ENCODE assay signal across 8 cellular contexts in genomic region chr16:23640959-23641765, GRCh38. TPM values are rescaled to one million over a fixed set of nuclear protein-coding genes. Genes with fewer than 3 reads are reported as not detected.
DNase-seq lines count a peak whose midpoint lies in the region; ATAC-seq and TF ChIP-seq lines count a peak whose summit lies in the region.

TSS of gene DCTN5 (plus strand) at chr16:23641466. CDS start at chr16:23641543, 77 bp downstream.
TSS of gene PALB2 (minus strand) at chr16:23641310. CDS start at chr16:23641157, 153 bp downstream.

- DNase-seq in AML-193 (lab: John Stamatoyannopoulos, UW) (peak; percentile 93 to 94), NCI-H510A treated with DMSO at 0.1 percent for 48 hours (lab: John Stamatoyannopoulos, UW) (peak; percentile 95), kidney glomerular epithelial cell (lab: John Stamatoyannopoulos, UW) (peak; percentile 89)
- peak; percentile 93 for DNase-seq in activated CD4-positive, alpha-beta T cell treated with anti-CD3 and anti-CD28 coated beads for 36 hours
- DNase-seq in stimulated activated CD4-positive, alpha-beta T cell treated with anti-CD3 and anti-CD28 coated beads, Interleukin-1b, Interleukin-23, amount 100 ng/mL, for 1 hour (ENCODE audit: low read depth in 2 of 2): peak; percentile 50 to 61

- H3K27ac ChIP-seq in cingulate gyrus (ENCODE audit: low read depth, low read length): peak within 1 kb of the TSS; percentile 25

- intact Hi-C loops in activated CD4-positive, alpha-beta T cell treated with anti-CD3 and anti-CD28 coated beads for 36 hours (cut with DNase I, micrococcal nuclease): loop anchor here (1.0 to 2.0 kb wide), 9 partner anchors 30 to 898 kb away; partner anchors contain the start of genes EARS2 (in 2 of the 2), PLK1 (in 2 of the 2), UBFD1 (in 2 of the 2) and COG7 (in 1 of the 2)

- H3K4me1 Mint-ChIP-seq in activated CD4-positive, alpha-beta T cell treated with anti-CD3 and anti-CD28 coated beads for 36 hours: peaks cover 34% of the 10 kb centered on the region

- peak within 1 kb of the TSS; percentile 96 for H3K27ac Mint-ChIP-seq in activated CD4-positive, alpha-beta T cell treated with anti-CD3 and anti-CD28 coated beads for 36 hours

- H3K9me3 Mint-ChIP-seq in activated CD4-positive, alpha-beta T cell treated with anti-CD3 and anti-CD28 coated beads for 36 hours (ENCODE audit: low read depth): no peaks in the 10 kb centered on the region

- no peaks in the 10 kb centered on the region for H3K27me3 Mint-ChIP-seq in activated CD4-positive, alpha-beta T cell treated with anti-CD3 and anti-CD28 coated beads for 36 hours

- POLR2A ChIA-PET in activated CD4-positive, alpha-beta T cell treated with anti-CD3 and anti-CD28 coated beads for 36 hours (lab: Charles Lee): interaction anchor here (1.0 kb wide), 1 partner anchor 38 kb away, joined by 7 read pairs; the partner anchor contains the start of gene PLK1

- CTCF ChIA-PET in activated CD4-positive, alpha-beta T cell treated with anti-CD3 and anti-CD28 coated beads for 36 hours (lab: Charles Lee): interaction anchor here (0.7 to 2.2 kb wide), 3 partner anchors 27 to 83 kb away, joined by 3 to 7 read pairs (median 3); no protein-coding TSS in a partner anchor

- peaks cover 34% of the 10 kb centered on the region for H3K36me3 Mint-ChIP-seq in activated CD4-positive, alpha-beta T cell treated with anti-CD3 and anti-CD28 coated beads for 36 hours (ENCODE audit: low read depth)

- peak within 1 kb of the TSS; percentile 100 for H3K4me3 Mint-ChIP-seq in activated CD4-positive, alpha-beta T cell treated with anti-CD3 and anti-CD28 coated beads for 36 hours

- ATAC-seq in HG03439 (IDR thresholded peaks at IDR 0.05; ENCODE audit: unreplicated experiment): peak; percentile 96
- ATAC-seq in activated CD4-positive, alpha-beta T cell treated with anti-CD3 and anti-CD28 coated beads for 36 hours: peak; percentile 98

- TF ChIP-seq POLR2A in GM19193 (IDR thresholded peaks at IDR 0.05; ENCODE audit: extremely low read depth, insufficient read depth, insufficient read length): peak; percentile 84

RNA-seq across cellular contexts. Expression of gene DCTN5, which starts in this region (rescaled TPM):
- 10 to 100 TPM; 47.1 to 55.8 TPM for total RNA-seq in activated CD4-positive, alpha-beta T cell treated with anti-CD3 and anti-CD28 coated beads for 36 hours

RNA-seq across cellular contexts. Expression of gene PALB2, which starts in this region (rescaled TPM):
- 10 to 100 TPM; 23.1 to 23.5 TPM for total RNA-seq in activated CD4-positive, alpha-beta T cell treated with anti-CD3 and anti-CD28 coated beads for 36 hours

Comparison
In these comparisons a context has a peak if more than half of its experiments do, and no peak if none do; other contexts are left out.
1. Peak in every context shown above with its lines: DNase-seq, ATAC-seq and H3K27ac ChIP-seq.